Comparison of ENCODE assay signal across 13 cellular contexts in the genomic region with DNA sequence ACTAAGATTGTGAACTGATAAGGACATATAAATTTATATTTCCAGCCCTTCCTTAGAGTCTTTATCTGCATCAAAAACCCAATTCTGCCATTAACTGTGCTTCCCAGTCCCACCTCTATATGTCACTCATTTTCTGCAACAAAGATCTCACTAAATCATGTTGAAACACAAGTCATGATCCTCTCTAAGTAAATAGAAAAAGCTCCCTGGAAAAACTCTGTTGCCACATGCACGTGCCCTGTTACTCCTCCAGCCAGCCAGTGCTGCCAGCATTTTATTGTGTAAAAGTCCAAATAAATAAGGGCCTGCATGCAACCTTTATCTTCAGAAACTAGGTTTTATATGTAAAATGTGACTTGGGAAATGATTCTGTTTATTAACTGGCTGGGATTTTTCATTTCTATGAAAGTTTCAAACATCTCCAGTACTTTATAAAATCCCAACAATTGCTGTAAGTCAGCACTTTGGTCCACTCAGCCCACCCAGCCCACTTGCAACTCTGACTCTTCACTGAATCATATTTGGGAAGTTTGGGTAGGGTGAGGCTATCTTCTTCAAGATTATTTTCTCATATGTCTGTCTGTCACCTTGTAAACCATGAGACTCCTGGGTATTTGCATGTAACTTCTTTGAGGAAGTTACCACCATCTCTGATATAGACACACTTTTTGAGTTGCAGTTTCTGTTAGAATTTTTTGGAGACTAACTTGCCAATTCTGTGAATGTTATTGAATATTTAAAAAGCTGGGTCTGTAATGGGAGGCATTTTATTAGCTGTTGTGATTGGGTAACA. TPM values are rescaled to one million over a fixed set of nuclear protein-coding genes. Genes with fewer than 3 reads are reported as not detected.
DNase-seq lines count a peak whose midpoint lies in the region; ATAC-seq and TF ChIP-seq lines count a peak whose summit lies in the region.
"Had no signal": no experiment of that assay in that cellular context is flagged by ENCODE, and none has a peak within 500 bp of the region (broad histone marks: within the 10 kb centered on the region; RNA-seq: fewer than 3 reads in every experiment).

No MANE protein-coding gene starts in this region.

- H3K27ac Mint-ChIP-seq in activated naive CD8-positive, alpha-beta T cell treated with anti-CD3 and anti-CD28 coated beads, Interleukin-2, amount 50 U/mL, for 24 hours: no peak overlapping the region
- H3K27ac Mint-ChIP-seq: activated naive CD4-positive, alpha-beta T cell treated with anti-CD3 and anti-CD28 coated beads, Interleukin-2, amount 50 U/mL, for 24 hours had no signal

- H3K4me1 ChIP-seq in OCI-LY7 (ENCODE audit: insufficient read depth, low read length, poor library complexity, severe bottlenecking): peaks cover 20% of the 10 kb centered on the region
- H3K4me1 ChIP-seq: testis had no signal

- H3K9me3 Mint-ChIP-seq in activated naive CD8-positive, alpha-beta T cell treated with anti-CD3 and anti-CD28 coated beads, Interleukin-2, amount 50 U/mL, for 24 hours: no peaks in the 10 kb centered on the region
- H3K9me3 Mint-ChIP-seq: activated naive CD4-positive, alpha-beta T cell treated with anti-CD3 and anti-CD28 coated beads, Interleukin-2, amount 50 U/mL, for 24 hours had no signal

- H2AFZ ChIP-seq in OCI-LY7 (ENCODE audit: low read length): no peak overlapping the region

- H3K36me3 ChIP-seq in OCI-LY7 (ENCODE audit: insufficient read depth, low read length): peaks cover 76% of the 10 kb centered on the region

- H3K27me3 Mint-ChIP-seq in activated naive CD8-positive, alpha-beta T cell treated with anti-CD3 and anti-CD28 coated beads, Interleukin-2, amount 50 U/mL, for 24 hours: peaks cover 9% of the 10 kb centered on the region

- H3K36me3 Mint-ChIP-seq in activated naive CD8-positive, alpha-beta T cell treated with anti-CD3 and anti-CD28 coated beads, Interleukin-2, amount 50 U/mL, for 24 hours (ENCODE audit: low read depth): no peaks in the 10 kb centered on the region
- H3K36me3 Mint-ChIP-seq: activated naive CD4-positive, alpha-beta T cell treated with anti-CD3 and anti-CD28 coated beads, Interleukin-2, amount 50 U/mL, for 24 hours had no signal

- H3K4me3 ChIP-seq in GM12865 (ENCODE audit: low read depth, low read length): no peak overlapping the region
- no peak overlapping the region for H3K4me3 ChIP-seq in OCI-LY7 (ENCODE audit: low read depth, low read length, poor library complexity, severe bottlenecking)
- H3K4me3 ChIP-seq: K562, testis had no signal

- no peak overlapping the region for H3K27ac ChIP-seq in OCI-LY7 (ENCODE audit: low read depth, low read length, poor library complexity, severe bottlenecking)
- H3K27ac ChIP-seq: testis had no signal

- ATAC-seq in GM19463 (IDR thresholded peaks at IDR 0.05; ENCODE audit: unreplicated experiment) (peak; percentile 69), HG02884 (IDR thresholded peaks at IDR 0.05; ENCODE audit: unreplicated experiment) (peak; percentile 67), GM21737 (IDR thresholded peaks at IDR 0.05; ENCODE audit: unreplicated experiment) (no peak)
- no peak for ATAC-seq in activated naive CD8-positive, alpha-beta T cell treated with anti-CD3 and anti-CD28 coated beads, Interleukin-2, amount 50 U/mL, for 24 hours
- ATAC-seq: K562, Panc1 had no signal

- H3K4me2 ChIP-seq in OCI-LY7 (ENCODE audit: low read length): peak overlapping the region; percentile 40

- H3K4me1 Mint-ChIP-seq in activated naive CD8-positive, alpha-beta T cell treated with anti-CD3 and anti-CD28 coated beads, Interleukin-2, amount 50 U/mL, for 24 hours: no peaks in the 10 kb centered on the region
- H3K4me1 Mint-ChIP-seq: activated naive CD4-positive, alpha-beta T cell treated with anti-CD3 and anti-CD28 coated beads, Interleukin-2, amount 50 U/mL, for 24 hours had no signal

- intact Hi-C loops in OCI-LY7 (cut with micrococcal nuclease; ENCODE audit: unreplicated experiment): no loop called here

- no peak overlapping the region for H3K4me3 Mint-ChIP-seq in activated naive CD8-positive, alpha-beta T cell treated with anti-CD3 and anti-CD28 coated beads, Interleukin-2, amount 50 U/mL, for 24 hours
- H3K4me3 Mint-ChIP-seq: activated naive CD4-positive, alpha-beta T cell treated with anti-CD3 and anti-CD28 coated beads, Interleukin-2, amount 50 U/mL, for 24 hours had no signal

- H3K9me3 ChIP-seq in OCI-LY7 (ENCODE audit: low read length): no peaks in the 10 kb centered on the region
- H3K9me3 ChIP-seq: testis had no signal

- POLR2A ChIA-PET in OCI-LY7 (lab: Charles Lee): interaction anchor here (0.6 to 2.4 kb wide), 6 partner anchors 8 to 341 kb away, joined by 3 to 6 read pairs (median 3); no protein-coding TSS in a partner anchor

- no TSS peak for BruUV-seq in OCI-LY7 (replicated peaks; lab: Mats Ljungman, UMichigan)

- H3K79me2 ChIP-seq in OCI-LY7 (ENCODE audit: insufficient read depth, low read depth, low read length): no peaks in the 10 kb centered on the region

- TF ChIP-seq CTCF in GM12865 (IDR thresholded peaks at IDR 0.05; ENCODE audit: insufficient read depth, low read depth, low read length, missing control alignments): no peak
- TF ChIP-seq CTCF in OCI-LY7 (conservative IDR thresholded peaks at IDR 0.05; ENCODE audit: low read length): no peak

- H4K20me1 ChIP-seq in OCI-LY7 (ENCODE audit: insufficient read depth, low read length): no peaks in the 10 kb centered on the region

- CTCF ChIA-PET in OCI-LY7 (lab: Charles Lee; ENCODE audit: unreplicated experiment): no interaction called here

- DNase-seq in GM12865 (ENCODE audit: low read depth) (peak; percentile 13), OCI-LY7 (ENCODE audit: low spot score) (peak; percentile 44), NCI-H510A (lab: John Stamatoyannopoulos, UW) (no peak)
- DNase-seq in stimulated activated CD4-positive, alpha-beta T cell treated with anti-CD3 and anti-CD28 coated beads, Interleukin-4, amount 100 ng/mL, for 4 hours: no peak
- no peak for DNase-seq in activated naive CD8-positive, alpha-beta T cell treated with anti-CD3 and anti-CD28 coated beads, Interleukin-2, amount 50 U/mL, for 24 hours
- DNase-seq: activated CD8-positive, alpha-beta memory T cell treated with anti-CD3 and anti-CD28 coated beads for 24 hours; testis had no signal

- H3K9me2 ChIP-seq in OCI-LY7 (ENCODE audit: insufficient read depth, low read length): no peaks in the 10 kb centered on the region

RNA-seq across cellular contexts. Expression of gene SMARCA5, which starts 40.0 kb away (rescaled TPM):
- 52.4 and 63.4 TPM in 2 replicates for total RNA-seq in OCI-LY7 (2014; rRNA removed; shearing (Covaris generic))
- 82.2 and 82.3 TPM in 2 replicates for total RNA-seq in OCI-LY7 (2022)

Comparison
In these comparisons a context has a peak if more than half of its experiments do, and no peak if none do; other contexts are left out.
1. DNase-seq: peak in GM12865 (single experiment) and OCI-LY7 (single experiment); none in stimulated activated CD4-positive, alpha-beta T cell treated with anti-CD3 and anti-CD28 coated beads, Interleukin-4, amount 100 ng/mL, for 4 hours (0 of 2), activated naive CD8-positive, alpha-beta T cell treated with anti-CD3 and anti-CD28 coated beads, Interleukin-2, amount 50 U/mL, for 24 hours (single experiment) and NCI-H510A (single experiment).
2. ATAC-seq: peak in GM19463 (single experiment) and HG02884 (single experiment); none in activated naive CD8-positive, alpha-beta T cell treated with anti-CD3 and anti-CD28 coated beads, Interleukin-2, amount 50 U/mL, for 24 hours (single experiment) and GM21737 (single experiment).